Comparison of ENCODE assay signal across 15 cellular contexts in genomic region chr1:176745945-176746344, GRCh38.
A peak's percentile ranks its signal among the peaks of the same experiment; 100 is the strongest.
DNase-seq lines count a peak whose midpoint lies in the region; ATAC-seq and TF ChIP-seq lines count a peak whose summit lies in the region.
"Had no signal": no experiment of that assay in that cellular context is flagged by ENCODE, and none has a peak within 500 bp of the region (broad histone marks: within the 10 kb centered on the region; RNA-seq: fewer than 3 reads in every experiment).

No MANE protein-coding gene starts in this region.

- no peak overlapping the region for H3K4me3 Mint-ChIP-seq in WTC11
- H3K4me3 Mint-ChIP-seq: HFFc6 had no signal

- TF ChIP-seq CTCF in LNCaP clone FGC (IDR thresholded peaks at IDR 0.05; ENCODE audit: control insufficient read depth, extremely low read depth, insufficient read depth) (peak; percentile 61), WTC11 (IDR thresholded peaks at IDR 0.05) (no peak)

- peaks cover 5% of the 10 kb centered on the region for H3K9me3 Mint-ChIP-seq in WTC11

- no peak overlapping the region for H3K27ac Mint-ChIP-seq in WTC11
- H3K27ac Mint-ChIP-seq: HFFc6 had no signal

- no peak overlapping the region for H3K4me3 ChIP-seq in LNCaP clone FGC (ENCODE audit: low read depth, low read length)
- H3K4me3 ChIP-seq: heart left ventricle had no signal

- CTCF ChIA-PET in WTC11 (lab: Charles Lee), result interaction anchor here (0.6 to 2.4 kb wide), 10 partner anchors 11 to 370 kb away, joined by 3 to 11 read pairs (median 4); no protein-coding TSS in a partner anchor

- ATAC-seq in WTC11, result peak; percentile 90
- ATAC-seq in HG03565 (IDR thresholded peaks at IDR 0.05; ENCODE audit: unreplicated experiment), result no peak
- ATAC-seq in GM21825 (IDR thresholded peaks at IDR 0.05; ENCODE audit: unreplicated experiment), result no peak
- ATAC-seq: heart left ventricle had no signal

- POLR2A ChIA-PET in WTC11 (lab: Charles Lee), result no interaction called here

- no peaks in the 10 kb centered on the region for H3K36me3 Mint-ChIP-seq in WTC11

- no peaks in the 10 kb centered on the region for H3K27me3 Mint-ChIP-seq in WTC11 (ENCODE audit: low read depth)

- no peaks in the 10 kb centered on the region; the same call in 1 of the 2 replicates for H3K4me1 Mint-ChIP-seq in WTC11

- DNase-seq in NCI-H510A treated with DMSO at 0.1 percent for 48 hours (lab: John Stamatoyannopoulos, UW) (peak; percentile 25), NCI-H510A (lab: John Stamatoyannopoulos, UW) (no peak), LNCaP clone FGC (ENCODE audit: low read depth) (no peak), WTC11 (ENCODE audit: low spot score) (no peak), renal cortical epithelial cell (ENCODE audit: low read depth) (peak; percentile 9), SKM-1 (lab: John Stamatoyannopoulos, UW; ENCODE audit: unreplicated experiment) (no peak)
- DNase-seq: activated T-cell treated with anti-CD3 and anti-CD28 coated beads, Interleukin-2, amount 50 U/mL, for 1 hour; anterior cingulate cortex; effector CD8-positive, alpha-beta T cell; GF-D8; heart left ventricle; HFFc6; posterior cingulate gyrus had no signal

TF ChIP-seq in WTC11, 78 proteins besides CTCF, POLR2A, EP300 and RAD21:
- TF ChIP-seq ATF2 (CRISPR knock-in tag; IDR thresholded peaks at IDR 0.05; ENCODE audit: borderline replicate concordance, low read depth) (no peak), ZNF423 (CRISPR knock-in tag; IDR thresholded peaks at IDR 0.05) (0 out of 2 replicates have a peak, but pooled peaks have one; percentile 27)

Comparison
In these comparisons a context has a peak if more than half of its experiments do, and no peak if none do; other contexts are left out.
1. DNase-seq: peak in NCI-H510A treated with DMSO at 0.1 percent for 48 hours (single experiment) and renal cortical epithelial cell (single experiment); none in NCI-H510A (single experiment), LNCaP clone FGC (single experiment), WTC11 (single experiment) and SKM-1 (single experiment).